Comparison of ENCODE assay signal across 11 cellular contexts in the genomic region with DNA sequence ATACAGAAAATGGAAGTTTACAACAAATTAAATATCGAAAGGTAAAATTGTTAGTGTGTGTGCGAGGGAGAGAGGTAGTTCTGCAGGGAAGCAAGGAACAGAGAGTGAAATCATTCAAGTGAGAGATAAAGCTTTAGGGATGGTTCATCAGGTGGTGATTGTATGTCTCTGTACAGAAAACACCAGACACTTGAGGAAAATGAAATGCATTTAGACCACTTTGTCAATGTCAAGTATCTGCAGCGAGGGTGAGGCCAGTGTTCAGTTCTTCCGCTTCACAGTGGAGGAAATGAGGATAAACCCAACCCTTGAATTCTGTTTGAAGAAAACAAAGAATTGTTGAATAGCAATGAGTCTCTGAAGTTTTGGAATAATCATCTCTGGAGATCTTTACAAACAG. TPM values are rescaled to one million over a fixed set of nuclear protein-coding genes. Genes with fewer than 3 reads are reported as not detected.
DNase-seq lines count a peak whose midpoint lies in the region; ATAC-seq, FAIRE-seq and TF ChIP-seq lines count a peak whose summit lies in the region.
"Had no signal": no experiment of that assay in that cellular context is flagged by ENCODE, and none has a peak within 500 bp of the region (broad histone marks: within the 10 kb centered on the region; RNA-seq: fewer than 3 reads in every experiment).

No MANE protein-coding gene starts in this region.

- H3K27ac Mint-ChIP-seq in WTC11 (peak overlapping the region; percentile 95), nephron progenitor cell (peak overlapping the region; percentile 59), T-helper 17 cell (no peak overlapping the region)

- ATAC-seq in WTC11 (no peak), T-helper 17 cell (no peak), GM21619 (IDR thresholded peaks at IDR 0.05; ENCODE audit: unreplicated experiment) (no peak), HG02678 (IDR thresholded peaks at IDR 0.05; ENCODE audit: unreplicated experiment) (no peak)

- H3K9me3 Mint-ChIP-seq in WTC11 (0 out of 2 replicates have a peak, but pooled peaks cover 7% of the 10 kb centered on the region), nephron progenitor cell (peaks cover 4% of the 10 kb centered on the region)

- H3K4me3 Mint-ChIP-seq in WTC11 (no peak overlapping the region), nephron progenitor cell (peak overlapping the region; percentile 40), T-helper 17 cell (no peak overlapping the region)

- DNase-seq in GM19239 (ENCODE audit: insufficient read length, low spot score): no peak
- DNase-seq in NCI-H1436 (lab: John Stamatoyannopoulos, UW): peak; percentile 32
- DNase-seq in WTC11 (ENCODE audit: low spot score): no peak
- DNase-seq in nephron progenitor cell: no peak
- DNase-seq in T-helper 17 cell: no peak
- DNase-seq in COLO829 (ENCODE audit: low spot score): no peak
- DNase-seq: activated naive CD4-positive, alpha-beta T cell treated with anti-CD3 and anti-CD28 coated beads, Interleukin-2, amount 50 U/mL, for 16 hours; central memory CD4-positive, alpha-beta T cell; T-helper 9 cell had no signal

- POLR2A ChIA-PET in WTC11 (lab: Charles Lee): no interaction called here

- CTCF ChIA-PET in WTC11 (lab: Charles Lee): interaction anchor here (0.9 to 1.6 kb wide), 4 partner anchors 37 to 602 kb away, joined by 3 read pairs; no protein-coding TSS in a partner anchor

- H3K36me3 Mint-ChIP-seq in WTC11 (no peaks in the 10 kb centered on the region), nephron progenitor cell (ENCODE audit: low read depth) (no peaks in the 10 kb centered on the region), T-helper 17 cell (ENCODE audit: low read depth) (no peaks in the 10 kb centered on the region)

- FAIRE-seq in GM19239 (lab: Jason Lieb, UNC): peak; percentile 70

- H3K4me1 Mint-ChIP-seq in WTC11 (peaks cover 37% of the 10 kb centered on the region), nephron progenitor cell (peaks cover 25% of the 10 kb centered on the region), T-helper 17 cell (peaks cover 9% of the 10 kb centered on the region)

- TF ChIP-seq CTCF in WTC11 (IDR thresholded peaks at IDR 0.05) (no peak), nephron progenitor cell (IDR thresholded peaks at IDR 0.05) (no peak)

- no peaks in the 10 kb centered on the region for H3K9me3 ChIP-seq in T-helper 17 cell (ENCODE audit: control insufficient read depth, low read length, poor library complexity, severe bottlenecking)

- H3K27me3 Mint-ChIP-seq in WTC11 (ENCODE audit: low read depth) (no peaks in the 10 kb centered on the region), nephron progenitor cell (ENCODE audit: low read depth, poor library complexity) (no peaks in the 10 kb centered on the region), T-helper 17 cell (no peaks in the 10 kb centered on the region)

TF ChIP-seq in WTC11, 78 proteins besides CTCF, POLR2A, EP300 and RAD21 (continues in another document):
- TF ChIP-seq RELA (CRISPR knock-in tag; IDR thresholded peaks at IDR 0.05; ENCODE audit: borderline replicate concordance) (no peak), TP53 (CRISPR knock-in tag; IDR thresholded peaks at IDR 0.05) (no peak), ZBTB21 (CRISPR knock-in tag; IDR thresholded peaks at IDR 0.05; ENCODE audit: borderline replicate concordance) (no peak), GRHL2 (CRISPR knock-in tag; IDR thresholded peaks at IDR 0.05; ENCODE audit: insufficient replicate concordance, severe bottlenecking) (no peak), ZNF121 (CRISPR knock-in tag; IDR thresholded peaks at IDR 0.05) (no peak), JUN (CRISPR knock-in tag; IDR thresholded peaks at IDR 0.05) (no peak), ESRRA (CRISPR knock-in tag; IDR thresholded peaks at IDR 0.05; ENCODE audit: borderline replicate concordance) (no peak), SMAD4 (CRISPR knock-in tag; IDR thresholded peaks at IDR 0.05) (no peak)
- TF ChIP-seq, protein P1, sequence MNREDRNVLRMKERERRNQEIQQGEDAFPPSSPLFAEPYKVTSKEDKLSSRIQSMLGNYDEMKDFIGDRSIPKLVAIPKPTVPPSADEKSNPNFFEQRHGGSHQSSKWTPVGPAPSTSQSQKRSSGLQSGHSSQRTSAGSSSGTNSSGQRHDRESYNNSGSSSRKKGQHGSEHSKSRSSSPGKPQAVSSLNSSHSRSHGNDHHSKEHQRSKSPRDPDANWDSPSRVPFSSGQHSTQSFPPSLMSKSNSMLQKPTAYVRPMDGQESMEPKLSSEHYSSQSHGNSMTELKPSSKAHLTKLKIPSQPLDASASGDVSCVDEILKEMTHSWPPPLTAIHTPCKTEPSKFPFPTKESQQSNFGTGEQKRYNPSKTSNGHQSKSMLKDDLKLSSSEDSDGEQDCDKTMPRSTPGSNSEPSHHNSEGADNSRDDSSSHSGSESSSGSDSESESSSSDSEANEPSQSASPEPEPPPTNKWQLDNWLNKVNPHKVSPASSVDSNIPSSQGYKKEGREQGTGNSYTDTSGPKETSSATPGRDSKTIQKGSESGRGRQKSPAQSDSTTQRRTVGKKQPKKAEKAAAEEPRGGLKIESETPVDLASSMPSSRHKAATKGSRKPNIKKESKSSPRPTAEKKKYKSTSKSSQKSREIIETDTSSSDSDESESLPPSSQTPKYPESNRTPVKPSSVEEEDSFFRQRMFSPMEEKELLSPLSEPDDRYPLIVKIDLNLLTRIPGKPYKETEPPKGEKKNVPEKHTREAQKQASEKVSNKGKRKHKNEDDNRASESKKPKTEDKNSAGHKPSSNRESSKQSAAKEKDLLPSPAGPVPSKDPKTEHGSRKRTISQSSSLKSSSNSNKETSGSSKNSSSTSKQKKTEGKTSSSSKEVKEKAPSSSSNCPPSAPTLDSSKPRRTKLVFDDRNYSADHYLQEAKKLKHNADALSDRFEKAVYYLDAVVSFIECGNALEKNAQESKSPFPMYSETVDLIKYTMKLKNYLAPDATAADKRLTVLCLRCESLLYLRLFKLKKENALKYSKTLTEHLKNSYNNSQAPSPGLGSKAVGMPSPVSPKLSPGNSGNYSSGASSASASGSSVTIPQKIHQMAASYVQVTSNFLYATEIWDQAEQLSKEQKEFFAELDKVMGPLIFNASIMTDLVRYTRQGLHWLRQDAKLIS (CRISPR knock-in tag; IDR thresholded peaks at IDR 0.05; ENCODE audit: borderline replicate concordance): no peak
- TF ChIP-seq, protein P2, sequence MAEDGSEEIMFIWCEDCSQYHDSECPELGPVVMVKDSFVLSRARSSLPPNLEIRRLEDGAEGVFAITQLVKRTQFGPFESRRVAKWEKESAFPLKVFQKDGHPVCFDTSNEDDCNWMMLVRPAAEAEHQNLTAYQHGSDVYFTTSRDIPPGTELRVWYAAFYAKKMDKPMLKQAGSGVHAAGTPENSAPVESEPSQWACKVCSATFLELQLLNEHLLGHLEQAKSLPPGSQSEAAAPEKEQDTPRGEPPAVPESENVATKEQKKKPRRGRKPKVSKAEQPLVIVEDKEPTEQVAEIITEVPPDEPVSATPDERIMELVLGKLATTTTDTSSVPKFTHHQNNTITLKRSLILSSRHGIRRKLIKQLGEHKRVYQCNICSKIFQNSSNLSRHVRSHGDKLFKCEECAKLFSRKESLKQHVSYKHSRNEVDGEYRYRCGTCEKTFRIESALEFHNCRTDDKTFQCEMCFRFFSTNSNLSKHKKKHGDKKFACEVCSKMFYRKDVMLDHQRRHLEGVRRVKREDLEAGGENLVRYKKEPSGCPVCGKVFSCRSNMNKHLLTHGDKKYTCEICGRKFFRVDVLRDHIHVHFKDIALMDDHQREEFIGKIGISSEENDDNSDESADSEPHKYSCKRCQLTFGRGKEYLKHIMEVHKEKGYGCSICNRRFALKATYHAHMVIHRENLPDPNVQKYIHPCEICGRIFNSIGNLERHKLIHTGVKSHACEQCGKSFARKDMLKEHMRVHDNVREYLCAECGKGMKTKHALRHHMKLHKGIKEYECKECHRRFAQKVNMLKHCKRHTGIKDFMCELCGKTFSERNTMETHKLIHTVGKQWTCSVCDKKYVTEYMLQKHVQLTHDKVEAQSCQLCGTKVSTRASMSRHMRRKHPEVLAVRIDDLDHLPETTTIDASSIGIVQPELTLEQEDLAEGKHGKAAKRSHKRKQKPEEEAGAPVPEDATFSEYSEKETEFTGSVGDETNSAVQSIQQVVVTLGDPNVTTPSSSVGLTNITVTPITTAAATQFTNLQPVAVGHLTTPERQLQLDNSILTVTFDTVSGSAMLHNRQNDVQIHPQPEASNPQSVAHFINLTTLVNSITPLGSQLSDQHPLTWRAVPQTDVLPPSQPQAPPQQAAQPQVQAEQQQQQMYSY (CRISPR knock-in tag; IDR thresholded peaks at IDR 0.05): no peak
- TF ChIP-seq, protein P3, sequence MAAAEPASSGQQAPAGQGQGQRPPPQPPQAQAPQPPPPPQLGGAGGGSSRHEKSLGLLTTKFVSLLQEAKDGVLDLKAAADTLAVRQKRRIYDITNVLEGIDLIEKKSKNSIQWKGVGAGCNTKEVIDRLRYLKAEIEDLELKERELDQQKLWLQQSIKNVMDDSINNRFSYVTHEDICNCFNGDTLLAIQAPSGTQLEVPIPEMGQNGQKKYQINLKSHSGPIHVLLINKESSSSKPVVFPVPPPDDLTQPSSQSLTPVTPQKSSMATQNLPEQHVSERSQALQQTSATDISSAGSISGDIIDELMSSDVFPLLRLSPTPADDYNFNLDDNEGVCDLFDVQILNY (CRISPR knock-in tag; IDR thresholded peaks at IDR 0.05): no peak
- TF ChIP-seq, protein P4, sequence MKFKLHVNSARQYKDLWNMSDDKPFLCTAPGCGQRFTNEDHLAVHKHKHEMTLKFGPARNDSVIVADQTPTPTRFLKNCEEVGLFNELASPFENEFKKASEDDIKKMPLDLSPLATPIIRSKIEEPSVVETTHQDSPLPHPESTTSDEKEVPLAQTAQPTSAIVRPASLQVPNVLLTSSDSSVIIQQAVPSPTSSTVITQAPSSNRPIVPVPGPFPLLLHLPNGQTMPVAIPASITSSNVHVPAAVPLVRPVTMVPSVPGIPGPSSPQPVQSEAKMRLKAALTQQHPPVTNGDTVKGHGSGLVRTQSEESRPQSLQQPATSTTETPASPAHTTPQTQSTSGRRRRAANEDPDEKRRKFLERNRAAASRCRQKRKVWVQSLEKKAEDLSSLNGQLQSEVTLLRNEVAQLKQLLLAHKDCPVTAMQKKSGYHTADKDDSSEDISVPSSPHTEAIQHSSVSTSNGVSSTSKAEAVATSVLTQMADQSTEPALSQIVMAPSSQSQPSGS (CRISPR knock-in tag; IDR thresholded peaks at IDR 0.05; ENCODE audit: borderline replicate concordance, low read depth): no peak
- TF ChIP-seq, protein P5, sequence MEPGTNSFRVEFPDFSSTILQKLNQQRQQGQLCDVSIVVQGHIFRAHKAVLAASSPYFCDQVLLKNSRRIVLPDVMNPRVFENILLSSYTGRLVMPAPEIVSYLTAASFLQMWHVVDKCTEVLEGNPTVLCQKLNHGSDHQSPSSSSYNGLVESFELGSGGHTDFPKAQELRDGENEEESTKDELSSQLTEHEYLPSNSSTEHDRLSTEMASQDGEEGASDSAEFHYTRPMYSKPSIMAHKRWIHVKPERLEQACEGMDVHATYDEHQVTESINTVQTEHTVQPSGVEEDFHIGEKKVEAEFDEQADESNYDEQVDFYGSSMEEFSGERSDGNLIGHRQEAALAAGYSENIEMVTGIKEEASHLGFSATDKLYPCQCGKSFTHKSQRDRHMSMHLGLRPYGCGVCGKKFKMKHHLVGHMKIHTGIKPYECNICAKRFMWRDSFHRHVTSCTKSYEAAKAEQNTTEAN (CRISPR knock-in tag; IDR thresholded peaks at IDR 0.05): no peak

RNA-seq across cellular contexts. Expression of a gene that starts 14.4 kb away (rescaled TPM):
- 317 to 344 TPM (median 321 TPM) in 3 replicates for total RNA-seq in WTC11 (2021)
- 100 to 1,000 TPM; 392 to 428 TPM for total RNA-seq in T-helper 17 cell
